Comparison of ENCODE assay signal across 8 cellular contexts in genomic region chr19:7903244-7904073, GRCh38.
DNase-seq lines count a peak whose midpoint lies in the region; ATAC-seq and FAIRE-seq lines count a peak whose summit lies in the region.

TSS of gene MAP2K7 (plus strand) at chr19:7903877. CDS start at chr19:7903945, 68 bp downstream.

- FAIRE-seq in islet of Langerhans (lab: Jason Lieb, UNC) = peak; percentile 86

- peak; percentile 77 for ATAC-seq in GM19043 (IDR thresholded peaks at IDR 0.05; ENCODE audit: low read depth, unreplicated experiment)
- peak; percentile 83 for ATAC-seq in HG03378 (IDR thresholded peaks at IDR 0.05; ENCODE audit: unreplicated experiment)
- peak; percentile 81 to 82 for ATAC-seq in activated CD4-positive, CD25-positive, alpha-beta regulatory T cell treated with anti-CD3 and anti-CD28 coated beads, Interleukin-2, amount 50 U/mL, for 24 hours

- DNase-seq in Ammon's horn (ENCODE audit: low spot score) (peak; percentile 99), NCI-H446 treated with DMSO at 0.1 percent for 48 hours (lab: John Stamatoyannopoulos, UW) (peak; percentile 98), cerebellar cortex (ENCODE audit: low spot score) (peak; percentile 99)
- peak; percentile 100 for DNase-seq in stimulated activated CD4-positive, alpha-beta T cell treated with anti-CD3 and anti-CD28 coated beads, Interleukin-12 subunit alpha, Interleukin-12 subunit beta, amount 100 ng/mL, for 4 hours

Comparison
In these comparisons a context has a peak if more than half of its experiments do, and no peak if none do; other contexts are left out.
1. Peak in every context shown above with its lines: DNase-seq and ATAC-seq.